8 cellular contexts compared by ENCODE assay signal in genomic region chr12:31959051-31959700, GRCh38. TPM values are rescaled to one million over a fixed set of nuclear protein-coding genes. Genes with fewer than 3 reads are reported as not detected.
A peak's percentile ranks its signal among the peaks of the same experiment; 100 is the strongest.
DNase-seq lines count a peak whose midpoint lies in the region; ATAC-seq and TF ChIP-seq lines count a peak whose summit lies in the region.

A gene with protein sequence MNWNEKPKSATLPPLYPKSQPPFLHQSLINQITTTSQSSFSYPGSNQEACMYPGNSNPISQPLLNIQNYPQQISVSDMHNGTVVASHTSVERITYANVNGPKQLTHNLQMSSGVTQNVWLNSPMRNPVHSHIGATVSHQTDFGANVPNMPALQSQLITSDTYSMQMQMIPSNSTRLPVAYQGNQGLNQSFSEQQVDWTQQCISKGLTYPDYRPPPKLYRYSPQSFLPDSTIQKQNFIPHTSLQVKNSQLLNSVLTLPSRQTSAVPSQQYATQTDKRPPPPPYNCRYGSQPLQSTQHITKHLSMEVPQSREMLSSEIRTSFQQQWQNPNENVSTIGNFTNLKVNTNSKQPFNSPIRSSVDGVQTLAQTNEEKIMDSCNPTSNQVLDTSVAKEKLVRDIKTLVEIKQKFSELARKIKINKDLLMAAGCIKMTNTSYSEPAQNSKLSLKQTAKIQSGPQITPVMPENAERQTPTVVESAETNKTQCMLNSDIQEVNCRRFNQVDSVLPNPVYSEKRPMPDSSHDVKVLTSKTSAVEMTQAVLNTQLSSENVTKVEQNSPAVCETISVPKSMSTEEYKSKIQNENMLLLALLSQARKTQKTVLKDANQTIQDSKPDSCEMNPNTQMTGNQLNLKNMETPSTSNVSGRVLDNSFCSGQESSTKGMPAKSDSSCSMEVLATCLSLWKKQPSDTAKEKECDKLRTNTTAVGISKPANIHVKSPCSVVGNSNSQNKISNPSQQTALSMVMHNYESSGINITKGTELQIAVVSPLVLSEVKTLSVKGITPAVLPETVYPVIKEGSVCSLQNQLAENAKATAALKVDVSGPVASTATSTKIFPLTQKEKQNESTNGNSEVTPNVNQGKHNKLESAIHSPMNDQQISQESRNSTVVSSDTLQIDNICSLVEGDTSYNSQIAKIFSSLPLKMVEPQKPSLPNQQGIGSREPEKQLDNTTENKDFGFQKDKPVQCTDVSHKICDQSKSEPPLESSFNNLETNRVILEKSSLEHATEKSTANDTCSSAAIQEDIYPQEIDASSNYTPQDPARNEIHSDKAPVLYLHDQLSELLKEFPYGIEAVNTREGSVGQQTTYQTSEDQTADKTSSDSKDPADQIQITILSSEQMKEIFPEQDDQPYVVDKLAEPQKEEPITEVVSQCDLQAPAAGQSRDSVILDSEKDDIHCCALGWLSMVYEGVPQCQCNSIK (N-terminal part only) (plus strand): TSS chr12:31959415. CDS start chr12:31980956, 21,541 bp downstream.

- peaks cover 18% of the 10 kb centered on the region for H3K36me3 Mint-ChIP-seq in IgD-negative memory B cell

- intact Hi-C loops in PC-3 (cut with micrococcal nuclease): loop anchor here (5.0 kb wide), 1 partner anchor 232 kb away; the partner anchor contains the start of gene AMN1

- H3K4me3 ChIP-seq in PC-3 (ENCODE audit: low read length) (peak within 1 kb of the TSS; percentile 90), epithelial cell of proximal tubule (ENCODE audit: low read depth, low read length) (peak within 1 kb of the TSS; percentile 84)

- ATAC-seq in GM21576 (IDR thresholded peaks at IDR 0.05; ENCODE audit: unreplicated experiment) (peak; percentile 83), PC-3 (peak; percentile 94)

- H3K27me3 Mint-ChIP-seq in IgD-negative memory B cell: no peaks in the 10 kb centered on the region

- TF ChIP-seq CTCF in PC-3 (conservative IDR thresholded peaks at IDR 0.05; ENCODE audit: low read depth, low read length): no peak
- TF ChIP-seq CTCF in epithelial cell of proximal tubule (conservative IDR thresholded peaks at IDR 0.05; ENCODE audit: low read depth, low read length): no peak

- H3K4me2 ChIP-seq in PC-3 (ENCODE audit: low read length): peak within 1 kb of the TSS; percentile 93

- peak within 1 kb of the TSS; percentile 98 to 99 (median 98) for H3K27ac Mint-ChIP-seq in IgD-negative memory B cell

- H3K9me3 Mint-ChIP-seq in IgD-negative memory B cell: peaks cover 0 to under 1% (median 0%) of the 10 kb centered on the region in 3 donors

- POLR2A ChIA-PET in PC-3 (lab: Charles Lee; ENCODE audit: unreplicated experiment): interaction anchor here (0.6 kb wide), 1 partner anchor 191 kb away, joined by 3 read pairs; no protein-coding TSS in a partner anchor

- H3K79me2 ChIP-seq in PC-3 (ENCODE audit: low read length): peaks cover 31% of the 10 kb centered on the region

- BruUV-seq in PC-3 (replicated peaks; lab: Mats Ljungman, UMichigan): no TSS peak

- H4K20me1 ChIP-seq in PC-3 (ENCODE audit: low read length): no peaks in the 10 kb centered on the region

- peak within 1 kb of the TSS; percentile 93 for H2AFZ ChIP-seq in PC-3 (ENCODE audit: low read length)

- CTCF ChIA-PET in PC-3 (lab: Charles Lee): interaction anchor here (0.6 kb wide), 1 partner anchor 556 kb away, joined by 3 read pairs; no protein-coding TSS in a partner anchor

- H3F3A ChIP-seq in PC-3 (ENCODE audit: low read length, unreplicated experiment): no peaks in the 10 kb centered on the region

- peak within 1 kb of the TSS; percentile 69 for H3K9ac ChIP-seq in PC-3 (ENCODE audit: low read length)

- peak within 1 kb of the TSS; percentile 93 to 100 (median 97) for H3K4me3 Mint-ChIP-seq in IgD-negative memory B cell

- peaks cover 43 to 54% (median 53%) of the 10 kb centered on the region in 3 donors for H3K4me1 Mint-ChIP-seq in IgD-negative memory B cell

- no peaks in the 10 kb centered on the region for H3K9me2 ChIP-seq in PC-3 (replicated peaks; ENCODE audit: low read length)

- H3K27me3 ChIP-seq in PC-3 (ENCODE audit: low read length): no peaks in the 10 kb centered on the region

- DNase-seq in DMS153 (lab: John Stamatoyannopoulos, UW) (peak; percentile 83), PC-3 (peak; percentile 79), activated T-cell treated with anti-CD3 and anti-CD28 coated beads for 48 hours (ENCODE audit: low read depth) (peak; percentile 82), epithelial cell of proximal tubule (ENCODE audit: low read depth) (no peak), mucosa of gallbladder (ENCODE audit: low spot score) (peak; percentile 93)
- peak; percentile 81 for DNase-seq in stimulated activated CD8-positive, alpha-beta memory T cell treated with anti-CD3 and anti-CD28 coated beads, Interleukin-4, amount 100 ng/mL, for 24 hours (ENCODE audit: low read depth)

- no peaks in the 10 kb centered on the region for H3K36me3 ChIP-seq in PC-3 (ENCODE audit: low read depth, low read length)

- H3K4me1 ChIP-seq in PC-3 (ENCODE audit: insufficient read depth, low read length): peaks cover 14% of the 10 kb centered on the region; the same call in 1 of the 2 replicates

- H3K27ac ChIP-seq in PC-3 (ENCODE audit: low read length): peak within 1 kb of the TSS; percentile 45

- H3K9me3 ChIP-seq in PC-3 (ENCODE audit: low read length): no peaks in the 10 kb centered on the region

RNA-seq across cellular contexts. Expression of the gene that starts here (rescaled TPM):
- 193 TPM for polyA plus RNA-seq in IgD-negative memory B cell
- total RNA-seq in PC-3 (2014; rRNA removed): 9.4 and 14.8 TPM in 2 replicates
- 28.8 and 32.2 TPM in 2 replicates for total RNA-seq in epithelial cell of proximal tubule
- total RNA-seq in mucosa of gallbladder: 66.1 TPM
